ENCODE assay signal across 1 cellular context in genomic region chr6:133854633-133855598, GRCh38.
TF ChIP-seq lines count a peak whose summit lies in the region.

No MANE protein-coding gene starts in this region.

TF ChIP-seq in HEK293, 187 proteins besides CTCF, POLR2A, EP300 and RAD21 (continued from another document):
- TF ChIP-seq PRDM10 (tag by site-specific recombination; IDR thresholded peaks at IDR 0.05) (peak; percentile 95), ZNF558 (tag by site-specific recombination; IDR thresholded peaks at IDR 0.05) (no peak), ZNF302 (tag by site-specific recombination; IDR thresholded peaks at IDR 0.05; ENCODE audit: low read depth) (no peak), KLF8 (tag by site-specific recombination; IDR thresholded peaks at IDR 0.05) (no peak), ZBTB11 (tag by site-specific recombination; conservative IDR thresholded peaks at IDR 0.05; ENCODE audit: low read depth) (no peak), GLIS1 (tag by site-specific recombination; IDR thresholded peaks at IDR 0.05) (peak; percentile 75), ZNF292 (tag by site-specific recombination; IDR thresholded peaks at IDR 0.05; ENCODE audit: borderline replicate concordance, low read depth) (no peak), ZBTB20 (tag by site-specific recombination; IDR thresholded peaks at IDR 0.05) (peak; percentile 34; the same call in 1 of the 2 replicates), ZNF362 (tag by site-specific recombination; IDR thresholded peaks at IDR 0.05) (no peak), ZNF544 (tag by site-specific recombination; IDR thresholded peaks at IDR 0.05) (no peak), REST (tag by site-specific recombination; IDR thresholded peaks at IDR 0.05) (no peak), ZNF785 (tag by site-specific recombination; IDR thresholded peaks at IDR 0.05) (no peak), ZNF704 (tag by site-specific recombination; IDR thresholded peaks at IDR 0.05) (no peak), ZNF23 (tag by site-specific recombination; IDR thresholded peaks at IDR 0.05; ENCODE audit: borderline replicate concordance) (no peak), ZNF792 (tag by site-specific recombination; IDR thresholded peaks at IDR 0.05) (no peak), ZNF830 (tag by site-specific recombination; IDR thresholded peaks at IDR 0.05; ENCODE audit: low read depth) (no peak), ZNF629 (tag by site-specific recombination; IDR thresholded peaks at IDR 0.05) (no peak), ZNF660 (tag by site-specific recombination; IDR thresholded peaks at IDR 0.05) (no peak), PRDM6 (tag by site-specific recombination; IDR thresholded peaks at IDR 0.05) (no peak), ZSCAN30 (tag by site-specific recombination; IDR thresholded peaks at IDR 0.05) (no peak), ZNF639 (tag by site-specific recombination; IDR thresholded peaks at IDR 0.05) (no peak), ZNF776 (tag by site-specific recombination; IDR thresholded peaks at IDR 0.05; ENCODE audit: borderline replicate concordance) (no peak), ZNF791 (tag by site-specific recombination; IDR thresholded peaks at IDR 0.05) (no peak), ZNF426 (tag by site-specific recombination; IDR thresholded peaks at IDR 0.05) (no peak), ZNF677 (tag by site-specific recombination; IDR thresholded peaks at IDR 0.05) (no peak)
